ENCODE assay signal across 1 cellular context in the genomic region with DNA sequence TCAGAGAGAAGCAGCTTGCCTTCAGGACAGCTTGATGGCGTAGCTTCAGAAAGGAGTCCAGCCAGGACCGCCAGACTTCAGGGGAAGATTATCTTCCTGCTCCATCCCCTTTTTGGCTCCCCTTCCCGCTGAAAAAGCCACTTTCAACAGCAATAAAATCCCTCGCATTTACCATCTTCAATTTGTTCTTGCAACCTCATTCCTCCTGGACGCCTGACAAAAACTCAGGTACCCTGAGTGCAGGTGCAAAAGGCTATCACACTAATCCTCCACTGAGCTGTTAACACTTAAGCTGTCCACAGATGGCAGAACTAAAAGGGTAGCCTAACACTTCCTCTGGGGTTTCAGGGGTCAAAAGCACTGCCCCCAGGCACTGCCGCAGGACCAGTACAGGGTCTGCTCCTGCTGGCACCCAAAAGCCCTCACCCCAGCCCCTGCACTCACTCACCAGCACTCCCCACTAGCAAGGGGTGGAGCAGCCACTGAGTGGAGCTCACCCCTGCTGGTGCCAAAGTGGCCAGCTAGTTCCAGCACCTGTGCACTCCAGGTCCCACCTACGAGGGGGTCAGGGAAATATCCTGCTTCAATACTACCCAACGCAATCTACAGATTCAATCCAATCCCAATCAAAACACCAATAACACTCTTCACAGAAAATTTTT.
TF ChIP-seq lines count a peak whose summit lies in the region.

No MANE protein-coding gene starts in this region.

TF ChIP-seq in GM23338, 12 proteins besides CTCF, POLR2A, EP300 and RAD21 (continued from another document):
- no peak for TF ChIP-seq JUNB (IDR thresholded peaks at IDR 0.05; ENCODE audit: unreplicated experiment)
- TF ChIP-seq, protein P1, sequence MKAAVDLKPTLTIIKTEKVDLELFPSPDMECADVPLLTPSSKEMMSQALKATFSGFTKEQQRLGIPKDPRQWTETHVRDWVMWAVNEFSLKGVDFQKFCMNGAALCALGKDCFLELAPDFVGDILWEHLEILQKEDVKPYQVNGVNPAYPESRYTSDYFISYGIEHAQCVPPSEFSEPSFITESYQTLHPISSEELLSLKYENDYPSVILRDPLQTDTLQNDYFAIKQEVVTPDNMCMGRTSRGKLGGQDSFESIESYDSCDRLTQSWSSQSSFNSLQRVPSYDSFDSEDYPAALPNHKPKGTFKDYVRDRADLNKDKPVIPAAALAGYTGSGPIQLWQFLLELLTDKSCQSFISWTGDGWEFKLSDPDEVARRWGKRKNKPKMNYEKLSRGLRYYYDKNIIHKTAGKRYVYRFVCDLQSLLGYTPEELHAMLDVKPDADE (IDR thresholded peaks at IDR 0.05): no peak
- TF ChIP-seq ZNF331 (CRISPR knock-in tag; IDR thresholded peaks at IDR 0.05; ENCODE audit: low read depth): no peak
- no peak for TF ChIP-seq EZH2 (IDR thresholded peaks at IDR 0.05; ENCODE audit: low read depth, unreplicated experiment)
- TF ChIP-seq ZNF114 (CRISPR knock-in tag; IDR thresholded peaks at IDR 0.05): no peak
- TF ChIP-seq NANOG (IDR thresholded peaks at IDR 0.05; ENCODE audit: borderline replicate concordance): no peak
- TF ChIP-seq, protein P2, sequence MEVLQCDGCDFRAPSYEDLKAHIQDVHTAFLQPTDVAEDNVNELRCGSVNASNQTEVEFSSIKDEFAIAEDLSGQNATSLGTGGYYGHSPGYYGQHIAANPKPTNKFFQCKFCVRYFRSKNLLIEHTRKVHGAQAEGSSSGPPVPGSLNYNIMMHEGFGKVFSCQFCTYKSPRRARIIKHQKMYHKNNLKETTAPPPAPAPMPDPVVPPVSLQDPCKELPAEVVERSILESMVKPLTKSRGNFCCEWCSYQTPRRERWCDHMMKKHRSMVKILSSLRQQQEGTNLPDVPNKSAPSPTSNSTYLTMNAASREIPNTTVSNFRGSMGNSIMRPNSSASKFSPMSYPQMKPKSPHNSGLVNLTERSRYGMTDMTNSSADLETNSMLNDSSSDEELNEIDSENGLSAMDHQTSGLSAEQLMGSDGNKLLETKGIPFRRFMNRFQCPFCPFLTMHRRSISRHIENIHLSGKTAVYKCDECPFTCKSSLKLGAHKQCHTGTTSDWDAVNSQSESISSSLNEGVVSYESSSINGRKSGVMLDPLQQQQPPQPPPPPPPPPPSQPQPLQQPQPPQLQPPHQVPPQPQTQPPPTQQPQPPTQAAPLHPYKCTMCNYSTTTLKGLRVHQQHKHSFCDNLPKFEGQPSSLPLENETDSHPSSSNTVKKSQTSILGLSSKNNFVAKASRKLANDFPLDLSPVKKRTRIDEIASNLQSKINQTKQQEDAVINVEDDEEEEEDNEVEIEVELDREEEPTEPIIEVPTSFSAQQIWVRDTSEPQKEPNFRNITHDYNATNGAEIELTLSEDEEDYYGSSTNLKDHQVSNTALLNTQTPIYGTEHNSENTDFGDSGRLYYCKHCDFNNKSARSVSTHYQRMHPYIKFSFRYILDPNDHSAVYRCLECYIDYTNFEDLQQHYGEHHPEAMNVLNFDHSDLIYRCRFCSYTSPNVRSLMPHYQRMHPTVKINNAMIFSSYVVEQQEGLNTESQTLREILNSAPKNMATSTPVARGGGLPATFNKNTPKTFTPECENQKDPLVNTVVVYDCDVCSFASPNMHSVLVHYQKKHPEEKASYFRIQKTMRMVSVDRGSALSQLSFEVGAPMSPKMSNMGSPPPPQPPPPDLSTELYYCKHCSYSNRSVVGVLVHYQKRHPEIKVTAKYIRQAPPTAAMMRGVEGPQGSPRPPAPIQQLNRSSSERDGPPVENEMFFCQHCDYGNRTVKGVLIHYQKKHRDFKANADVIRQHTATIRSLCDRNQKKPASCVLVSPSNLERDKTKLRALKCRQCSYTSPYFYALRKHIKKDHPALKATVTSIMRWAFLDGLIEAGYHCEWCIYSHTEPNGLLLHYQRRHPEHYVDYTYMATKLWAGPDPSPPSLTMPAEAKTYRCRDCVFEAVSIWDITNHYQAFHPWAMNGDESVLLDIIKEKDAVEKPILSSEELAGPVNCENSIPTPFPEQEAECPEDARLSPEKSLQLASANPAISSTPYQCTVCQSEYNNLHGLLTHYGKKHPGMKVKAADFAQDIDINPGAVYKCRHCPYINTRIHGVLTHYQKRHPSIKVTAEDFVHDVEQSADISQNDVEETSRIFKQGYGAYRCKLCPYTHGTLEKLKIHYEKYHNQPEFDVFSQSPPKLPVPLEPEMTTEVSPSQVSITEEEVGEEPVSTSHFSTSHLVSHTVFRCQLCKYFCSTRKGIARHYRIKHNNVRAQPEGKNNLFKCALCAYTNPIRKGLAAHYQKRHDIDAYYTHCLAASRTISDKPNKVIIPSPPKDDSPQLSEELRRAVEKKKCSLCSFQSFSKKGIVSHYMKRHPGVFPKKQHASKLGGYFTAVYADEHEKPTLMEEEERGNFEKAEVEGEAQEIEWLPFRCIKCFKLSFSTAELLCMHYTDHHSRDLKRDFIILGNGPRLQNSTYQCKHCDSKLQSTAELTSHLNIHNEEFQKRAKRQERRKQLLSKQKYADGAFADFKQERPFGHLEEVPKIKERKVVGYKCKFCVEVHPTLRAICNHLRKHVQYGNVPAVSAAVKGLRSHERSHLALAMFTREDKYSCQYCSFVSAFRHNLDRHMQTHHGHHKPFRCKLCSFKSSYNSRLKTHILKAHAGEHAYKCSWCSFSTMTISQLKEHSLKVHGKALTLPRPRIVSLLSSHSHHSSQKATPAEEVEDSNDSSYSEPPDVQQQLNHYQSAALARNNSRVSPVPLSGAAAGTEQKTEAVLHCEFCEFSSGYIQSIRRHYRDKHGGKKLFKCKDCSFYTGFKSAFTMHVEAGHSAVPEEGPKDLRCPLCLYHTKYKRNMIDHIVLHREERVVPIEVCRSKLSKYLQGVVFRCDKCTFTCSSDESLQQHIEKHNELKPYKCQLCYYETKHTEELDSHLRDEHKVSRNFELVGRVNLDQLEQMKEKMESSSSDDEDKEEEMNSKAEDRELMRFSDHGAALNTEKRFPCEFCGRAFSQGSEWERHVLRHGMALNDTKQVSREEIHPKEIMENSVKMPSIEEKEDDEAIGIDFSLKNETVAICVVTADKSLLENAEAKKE (CRISPR knock-in tag; IDR thresholded peaks at IDR 0.05): no peak
- TF ChIP-seq POLR2AphosphoS5 (IDR thresholded peaks at IDR 0.05; ENCODE audit: low read depth): no peak
- TF ChIP-seq STAT1 (IDR thresholded peaks at IDR 0.05; ENCODE audit: unreplicated experiment): no peak
- no peak for TF ChIP-seq EZH2phosphoT487 (IDR thresholded peaks at IDR 0.05; ENCODE audit: unreplicated experiment)
- no peak for TF ChIP-seq CREB1 (CRISPR knock-in tag; IDR thresholded peaks at IDR 0.05; ENCODE audit: low read depth)
